12 cellular contexts compared by ENCODE assay signal in the genomic region with DNA sequence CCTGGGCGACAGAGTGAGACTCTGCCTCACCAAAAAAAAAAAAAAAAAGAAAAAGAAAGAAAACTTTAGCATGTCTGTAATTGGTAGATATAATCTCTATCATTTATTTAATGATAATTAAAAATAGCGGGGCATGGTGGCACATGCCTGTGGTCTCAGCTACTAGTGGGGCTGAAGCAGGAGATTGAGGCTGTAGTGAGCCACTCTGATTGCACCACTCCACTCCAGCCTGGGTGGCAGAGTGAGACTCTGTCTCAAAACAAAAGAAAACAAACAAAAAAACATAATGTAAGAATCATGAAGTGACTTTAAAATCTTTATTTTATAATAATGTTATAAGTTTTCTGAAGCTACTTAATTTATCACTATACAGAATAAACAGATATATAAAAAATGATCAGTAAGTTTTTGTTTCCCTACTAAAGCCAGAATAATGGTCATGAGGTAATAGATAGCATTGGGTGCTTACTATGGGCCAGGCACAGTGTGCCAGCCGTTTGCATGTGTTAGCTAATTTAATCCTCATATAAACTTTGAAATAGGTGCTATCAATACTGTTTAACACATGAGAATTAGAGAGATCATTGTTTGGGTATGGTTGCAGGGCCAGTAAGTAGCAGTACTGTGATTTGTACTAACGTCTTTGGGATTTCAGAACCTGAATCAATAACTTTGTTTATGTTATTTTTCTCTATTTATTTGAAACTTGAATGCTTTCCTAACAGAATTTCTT. TPM values are rescaled to one million over a fixed set of nuclear protein-coding genes. Genes with fewer than 3 reads are reported as not detected.
A peak's percentile ranks its signal among the peaks of the same experiment; 100 is the strongest.
DNase-seq lines count a peak whose midpoint lies in the region; FAIRE-seq and TF ChIP-seq lines count a peak whose summit lies in the region.
"Had no signal": no experiment of that assay in that cellular context is flagged by ENCODE, and none has a peak within 500 bp of the region (broad histone marks: within the 10 kb centered on the region; RNA-seq: fewer than 3 reads in every experiment).

No MANE protein-coding gene starts in this region.

- intact Hi-C loops in esophagus muscularis mucosa (cut with DNase I), result no loop called here

- H3K27ac ChIP-seq in ACC112 (ENCODE audit: low read depth, low read length) (peak overlapping the region; percentile 96), esophagus muscularis mucosa (replicated peaks in 1 of 4) (peak overlapping the region; percentile 83 to 91 (median 88))

- H3K36me3 ChIP-seq in ACC112 (ENCODE audit: insufficient read depth, low read length) (no peaks in the 10 kb centered on the region), esophagus muscularis mucosa (no peaks in the 10 kb centered on the region)

- peak; percentile 64 for DNase-seq in M059J (ENCODE audit: low read depth)
- DNase-seq in esophagus muscularis mucosa (ENCODE audit: extremely low spot score), result peak; percentile 31
- peak; percentile 52 for DNase-seq in renal cortical epithelial cell (ENCODE audit: low read depth)
- DNase-seq in NCI-H1105 (lab: John Stamatoyannopoulos, UW), result no peak
- no peak for DNase-seq in H54 (ENCODE audit: insufficient read length, low spot score)
- DNase-seq in H4 (ENCODE audit: low spot score), result no peak
- no peak for DNase-seq in NK-92 (lab: John Stamatoyannopoulos, UW; ENCODE audit: unreplicated experiment)
- DNase-seq: activated naive CD8-positive, alpha-beta T cell treated with anti-CD3 and anti-CD28 coated beads, Interleukin-2, amount 50 U/mL, for 24 hours; C1 segment of cervical spinal cord; natural killer cell; stimulated activated naive CD8-positive, alpha-beta T cell treated with anti-CD3 and anti-CD28 coated beads, Interleukin-15, Interleukin-2, amounts not matched to agents 100 U/mL and 50 U/mL, for 24 hours had no signal

- peak overlapping the region; percentile 13; the same call in 1 of the 2 replicates for H3K4me3 ChIP-seq in ACC112 (ENCODE audit: low read depth, low read length)
- H3K4me3 ChIP-seq in esophagus muscularis mucosa, result no peak overlapping the region

- FAIRE-seq in H54 (lab: Jason Lieb, UNC), result no peak

- H2AFZ ChIP-seq in ACC112 (ENCODE audit: low read length, unreplicated experiment), result no peak overlapping the region

- H3K79me2 ChIP-seq in ACC112 (ENCODE audit: control insufficient read depth, insufficient read depth, low read length, unreplicated experiment), result peaks cover 80% of the 10 kb centered on the region

- WGBS in esophagus muscularis mucosa, result 60% methylated on average over 4 of the region's 4 CpGs

- H3K4me1 ChIP-seq in ACC112 (ENCODE audit: control insufficient read depth, insufficient read depth, low read length, unreplicated experiment) (peaks cover 45% of the 10 kb centered on the region), esophagus muscularis mucosa (peaks cover 58 to 93% (median 87%) of the 10 kb centered on the region in 4 donors)

- no peak for TF ChIP-seq CTCF in esophagus muscularis mucosa (IDR thresholded peaks at IDR 0.05)

- H3K9me3 ChIP-seq in esophagus muscularis mucosa, result no peaks in the 10 kb centered on the region

- no peak for TF ChIP-seq EP300 in esophagus muscularis mucosa (IDR thresholded peaks at IDR 0.05)

- H3K27me3 ChIP-seq in ACC112 (ENCODE audit: insufficient read depth, low read length), result no peaks in the 10 kb centered on the region
- no peaks in the 10 kb centered on the region for H3K27me3 ChIP-seq in esophagus muscularis mucosa

- TF ChIP-seq POLR2A in esophagus muscularis mucosa (IDR thresholded peaks at IDR 0.05; ENCODE audit: low read depth) (no peak), H54 (IDR thresholded peaks at IDR 0.05; ENCODE audit: low read depth, low read length) (no peak)

RNA-seq across cellular contexts. Expression of a gene that starts 23.8 kb away (rescaled TPM):
- total RNA-seq in M059J (2014; rRNA removed; shearing (Covaris generic)), result 612 and 621 TPM in 2 replicates
- 100 to 1,000 TPM; 375 to 606 (median 595) TPM for total RNA-seq in esophagus muscularis mucosa
- total RNA-seq in renal cortical epithelial cell, result 309 and 384 TPM in 2 replicates
- 172 and 217 TPM in 2 replicates for total RNA-seq in H4 (2014; rRNA removed; shearing (Covaris generic))

Comparison
In these comparisons a context has a peak if more than half of its experiments do, and no peak if none do; other contexts are left out.
1. DNase-seq: peak in M059J (single experiment), esophagus muscularis mucosa (single experiment) and renal cortical epithelial cell (single experiment); none in NCI-H1105 (single experiment), H54 (single experiment), H4 (single experiment) and NK-92 (single experiment).